In the genomic region with DNA sequence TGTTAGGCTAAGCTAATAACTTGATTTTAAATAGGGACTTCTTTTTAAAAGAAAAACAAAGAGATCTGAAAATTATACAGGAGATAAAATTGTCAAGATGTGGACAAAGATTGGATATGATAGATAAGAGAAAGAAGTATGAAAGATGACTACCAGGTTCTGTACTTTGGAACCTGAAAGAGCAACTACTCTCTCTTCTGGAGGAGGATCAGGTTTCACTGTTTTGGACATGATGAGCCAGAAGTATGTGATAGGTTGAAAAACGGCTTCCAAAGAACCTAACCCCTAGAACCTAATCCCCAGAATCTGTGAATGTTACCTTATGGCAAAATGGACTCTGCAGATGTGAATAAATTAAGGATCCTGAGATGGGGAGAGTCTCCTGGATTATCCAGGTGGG, we compare ENCODE assay signal across 13 cellular contexts. TPM values are rescaled to one million over a fixed set of nuclear protein-coding genes. Genes with fewer than 3 reads are reported as not detected.
A peak's percentile ranks its signal among the peaks of the same experiment; 100 is the strongest.
DNase-seq lines count a peak whose midpoint lies in the region; ATAC-seq and TF ChIP-seq lines count a peak whose summit lies in the region.
"Had no signal": no experiment of that assay in that cellular context is flagged by ENCODE, and none has a peak within 500 bp of the region (broad histone marks: within the 10 kb centered on the region; RNA-seq: fewer than 3 reads in every experiment).

No MANE protein-coding gene starts in this region.

- no peaks in the 10 kb centered on the region for H3K27me3 ChIP-seq in skeletal muscle tissue (ENCODE audit: control insufficient read depth in 3 of 3, insufficient read depth in 3 of 3, low read length in 3 of 3)
- no peaks in the 10 kb centered on the region for H3K27me3 ChIP-seq in uterus

- TF ChIP-seq POLR2A in uterus (IDR thresholded peaks at IDR 0.05) = no peak

- H3K4me1 ChIP-seq in skeletal muscle tissue (ENCODE audit: control insufficient read depth in 3 of 3, insufficient read depth in 3 of 3, low read length in 3 of 3) (peaks cover 31 to 44% (median 34%) of the 10 kb centered on the region in 3 donors), uterus (peaks cover 10 to 15% of the 10 kb centered on the region in 2 donors)

- DNase-seq in activated naive CD4-positive, alpha-beta T cell treated with anti-CD3 and anti-CD28 coated beads, Interleukin-2, amount 50 U/mL, for 72 hours (ENCODE audit: low spot score in 2 of 2) = no peak
- peak; percentile 44 for DNase-seq in NCI-H510A treated with DMSO at 0.1 percent for 48 hours (lab: John Stamatoyannopoulos, UW)
- peak; percentile 38 for DNase-seq in fibroblast of mammary gland (ENCODE audit: low read depth)
- DNase-seq in NCI-H2029 treated with DMSO at 0.1 percent for 48 hours (lab: John Stamatoyannopoulos, UW) = no peak
- DNase-seq in NK-92 (lab: John Stamatoyannopoulos, UW; ENCODE audit: unreplicated experiment) = no peak
- no peak for DNase-seq in uterus
- DNase-seq: activated CD4-positive, alpha-beta T cell treated with anti-CD3 and anti-CD28 coated beads, Interleukin-2, amount 50 U/mL, for 4 hours; activated naive CD4-positive, alpha-beta T cell treated with Interleukin-2 at 50 U/mL for 16 hours; NCI-H774; nucleus accumbens; SW 1271 had no signal

- H3K36me3 ChIP-seq in skeletal muscle tissue (ENCODE audit: control insufficient read depth in 3 of 3, insufficient read depth in 3 of 3, low read length in 3 of 3) = no peaks in the 10 kb centered on the region
- no peaks in the 10 kb centered on the region for H3K36me3 ChIP-seq in uterus

- ATAC-seq in activated naive CD4-positive, alpha-beta T cell treated with anti-CD3 and anti-CD28 coated beads, Interleukin-2, amount 50 U/mL, for 72 hours = no peak

- peaks cover 15% of the 10 kb centered on the region for H3K36me3 Mint-ChIP-seq in activated naive CD4-positive, alpha-beta T cell treated with anti-CD3 and anti-CD28 coated beads, Interleukin-2, amount 50 U/mL, for 24 hours
- H3K36me3 Mint-ChIP-seq in activated naive CD4-positive, alpha-beta T cell treated with anti-CD3 and anti-CD28 coated beads, Interleukin-2, amount 50 U/mL, for 72 hours = peaks cover 4 to 34% of the 10 kb centered on the region in 2 donors

- H3K9me3 ChIP-seq in skeletal muscle tissue (ENCODE audit: control insufficient read depth in 3 of 3, low read length in 3 of 3) (no peaks in the 10 kb centered on the region), uterus (no peaks in the 10 kb centered on the region)

- no peaks in the 10 kb centered on the region for H3K27me3 Mint-ChIP-seq in activated naive CD4-positive, alpha-beta T cell treated with anti-CD3 and anti-CD28 coated beads, Interleukin-2, amount 50 U/mL, for 24 hours

- peak overlapping the region; percentile 28 for H3K27ac ChIP-seq in skeletal muscle tissue (ENCODE audit: low read depth, low read length)
- no peak overlapping the region for H3K27ac ChIP-seq in uterus

- H3K4me3 ChIP-seq in fibroblast of mammary gland (ENCODE audit: control insufficient read depth, low read depth, low read length) = no peak overlapping the region
- no peak overlapping the region for H3K4me3 ChIP-seq in skeletal muscle tissue (ENCODE audit: low read length in 3 of 3)
- H3K4me3 ChIP-seq in uterus = no peak overlapping the region

- H3K4me1 Mint-ChIP-seq in activated naive CD4-positive, alpha-beta T cell treated with anti-CD3 and anti-CD28 coated beads, Interleukin-2, amount 50 U/mL, for 24 hours = peaks cover 58% of the 10 kb centered on the region

- TF ChIP-seq CTCF in fibroblast of mammary gland (conservative IDR thresholded peaks at IDR 0.05; ENCODE audit: control insufficient read depth, insufficient read depth, low read depth, low read length) (no peak), uterus (IDR thresholded peaks at IDR 0.05) (no peak)

- H3K4me3 Mint-ChIP-seq in activated naive CD4-positive, alpha-beta T cell treated with anti-CD3 and anti-CD28 coated beads, Interleukin-2, amount 50 U/mL, for 24 hours = no peak overlapping the region

- no peak overlapping the region for H3K9ac ChIP-seq in skeletal muscle tissue (ENCODE audit: low read depth in 1 of 3, low read length in 3 of 3)

- peak overlapping the region; percentile 94 for H3K27ac Mint-ChIP-seq in activated naive CD4-positive, alpha-beta T cell treated with anti-CD3 and anti-CD28 coated beads, Interleukin-2, amount 50 U/mL, for 24 hours
- H3K27ac Mint-ChIP-seq in activated naive CD4-positive, alpha-beta T cell treated with anti-CD3 and anti-CD28 coated beads, Interleukin-2, amount 50 U/mL, for 72 hours = peak overlapping the region in 1 of 2 donors; percentile 26

- intact Hi-C loops in uterus (cut with DNase I; ENCODE audit: low total_unique reads) = no loop called here

- H3K9me3 Mint-ChIP-seq in activated naive CD4-positive, alpha-beta T cell treated with anti-CD3 and anti-CD28 coated beads, Interleukin-2, amount 50 U/mL, for 24 hours = no peaks in the 10 kb centered on the region
- no peaks in the 10 kb centered on the region for H3K9me3 Mint-ChIP-seq in activated naive CD4-positive, alpha-beta T cell treated with anti-CD3 and anti-CD28 coated beads, Interleukin-2, amount 50 U/mL, for 72 hours

RNA-seq across cellular contexts. Expression of a gene that starts 26.2 kb away (rescaled TPM):
- 10 to 100 TPM; 21.6 to 28.3 TPM for total RNA-seq in activated naive CD4-positive, alpha-beta T cell treated with anti-CD3 and anti-CD28 coated beads, Interleukin-2, amount 50 U/mL, for 72 hours
- total RNA-seq in skeletal muscle tissue (14.1 TPM), uterus (10 to 100 TPM; 33.5 to 56.4 (median 38.3) TPM)

RNA-seq across cellular contexts. Expression of a gene that starts 26.8 kb away (rescaled TPM):
- total RNA-seq in activated naive CD4-positive, alpha-beta T cell treated with anti-CD3 and anti-CD28 coated beads, Interleukin-2, amount 50 U/mL, for 72 hours = 10 to 100 TPM; 17.0 to 24.5 TPM
- 10.4 TPM for total RNA-seq in skeletal muscle tissue
- 10 to 100 TPM in 3 of 4 donors, 1 to 10 TPM in 1; 7.6 to 30.3 (median 17.0) TPM for total RNA-seq in uterus

Comparison
In these comparisons a context has a peak if more than half of its experiments do, and no peak if none do; other contexts are left out.
1. DNase-seq: peak in NCI-H510A treated with DMSO at 0.1 percent for 48 hours (single experiment) and fibroblast of mammary gland (single experiment); none in activated naive CD4-positive, alpha-beta T cell treated with anti-CD3 and anti-CD28 coated beads, Interleukin-2, amount 50 U/mL, for 72 hours (0 of 2), NCI-H2029 treated with DMSO at 0.1 percent for 48 hours (single experiment), NK-92 (single experiment) and uterus (0 of 2).